ENCODE assay signal across 1 cellular context in the genomic region with DNA sequence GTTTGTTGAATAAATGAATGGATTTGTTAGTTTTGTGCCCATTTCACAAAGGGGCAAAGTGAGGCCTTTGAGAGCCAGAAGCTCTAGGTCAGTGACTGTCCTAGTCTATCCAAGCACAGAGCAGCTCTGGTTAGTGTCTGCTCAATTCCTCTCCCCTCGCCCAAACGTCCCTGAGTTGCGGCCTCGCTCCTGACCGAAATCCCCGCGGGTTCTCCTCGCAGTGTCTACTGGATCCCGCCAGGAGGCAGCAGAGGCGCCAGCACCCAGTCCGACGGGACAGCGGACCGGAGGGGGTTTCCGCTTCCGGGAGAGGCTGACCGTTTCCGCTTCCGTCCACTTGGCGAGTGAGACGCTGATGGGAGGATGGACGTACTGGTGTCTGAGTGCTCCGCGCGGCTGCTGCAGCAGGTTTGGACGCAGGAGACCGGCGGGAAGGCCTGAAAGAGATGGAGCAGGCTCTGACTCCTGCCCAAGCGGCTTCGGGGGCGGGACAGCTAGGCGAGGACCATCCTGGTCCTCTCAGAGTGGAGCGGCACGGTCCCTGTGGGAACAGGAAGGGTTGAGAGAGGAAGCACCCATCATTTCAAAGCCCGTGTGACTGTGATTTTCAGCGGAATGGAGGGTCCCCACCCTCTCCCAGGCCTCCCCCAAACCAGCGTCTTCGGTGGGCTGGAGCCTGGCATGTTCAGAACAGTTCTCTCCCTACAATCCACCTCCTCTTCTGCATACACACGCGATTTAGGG.
TF ChIP-seq lines count a peak whose summit lies in the region.

A gene (plus strand): TSS at position 336 of the 744 bp plus-strand sequence. CDS start 28 bp downstream, at position 364.

TF ChIP-seq in K562, 482 proteins besides CTCF, POLR2A, EP300 and RAD21 (continued from another document and continues in another):
- TF ChIP-seq, protein P1, sequence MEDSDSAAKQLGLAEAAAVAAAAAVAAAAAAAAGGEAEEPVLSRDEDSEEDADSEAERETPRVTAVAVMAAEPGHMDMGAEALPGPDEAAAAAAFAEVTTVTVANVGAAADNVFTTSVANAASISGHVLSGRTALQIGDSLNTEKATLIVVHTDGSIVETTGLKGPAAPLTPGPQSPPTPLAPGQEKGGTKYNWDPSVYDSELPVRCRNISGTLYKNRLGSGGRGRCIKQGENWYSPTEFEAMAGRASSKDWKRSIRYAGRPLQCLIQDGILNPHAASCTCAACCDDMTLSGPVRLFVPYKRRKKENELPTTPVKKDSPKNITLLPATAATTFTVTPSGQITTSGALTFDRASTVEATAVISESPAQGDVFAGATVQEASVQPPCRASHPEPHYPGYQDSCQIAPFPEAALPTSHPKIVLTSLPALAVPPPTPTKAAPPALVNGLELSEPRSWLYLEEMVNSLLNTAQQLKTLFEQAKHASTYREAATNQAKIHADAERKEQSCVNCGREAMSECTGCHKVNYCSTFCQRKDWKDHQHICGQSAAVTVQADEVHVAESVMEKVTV (CRISPR knock-in tag; IDR thresholded peaks at IDR 0.05) = peak; percentile 35; the same call in 1 of the 2 replicates
- TF ChIP-seq ARHGAP35 (IDR thresholded peaks at IDR 0.05; ENCODE audit: partially characterized antibody) = no peak
- TF ChIP-seq, protein P2, sequence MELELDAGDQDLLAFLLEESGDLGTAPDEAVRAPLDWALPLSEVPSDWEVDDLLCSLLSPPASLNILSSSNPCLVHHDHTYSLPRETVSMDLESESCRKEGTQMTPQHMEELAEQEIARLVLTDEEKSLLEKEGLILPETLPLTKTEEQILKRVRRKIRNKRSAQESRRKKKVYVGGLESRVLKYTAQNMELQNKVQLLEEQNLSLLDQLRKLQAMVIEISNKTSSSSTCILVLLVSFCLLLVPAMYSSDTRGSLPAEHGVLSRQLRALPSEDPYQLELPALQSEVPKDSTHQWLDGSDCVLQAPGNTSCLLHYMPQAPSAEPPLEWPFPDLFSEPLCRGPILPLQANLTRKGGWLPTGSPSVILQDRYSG (tag; conservative IDR thresholded peaks at IDR 0.05; ENCODE audit: low read depth) = no peak
- TF ChIP-seq SMAD1 (IDR thresholded peaks at IDR 0.05; ENCODE audit: low read depth, low read length, partially characterized antibody) = peak; percentile 67
- TF ChIP-seq GATAD2A (IDR thresholded peaks at IDR 0.05) = no peak
- TF ChIP-seq ZNF584 (CRISPR knock-in tag; IDR thresholded peaks at IDR 0.05; ENCODE audit: low read depth) = no peak
- peak in 1 of 2 experiments; percentile 99; a peak in 2 of 4 replicates for TF ChIP-seq KDM4B (IDR thresholded peaks at IDR 0.05; ENCODE audit: borderline replicate concordance in 2 of 2, low read depth in 1 of 2)
- TF ChIP-seq MXI1 (IDR thresholded peaks at IDR 0.05; ENCODE audit: low read depth, low read length) = no peak
- peak; percentile 43 for TF ChIP-seq CHD1 (IDR thresholded peaks at IDR 0.05; ENCODE audit: low read length)
- peak; percentile 99 for TF ChIP-seq GABPB1 (CRISPR knock-in tag; IDR thresholded peaks at IDR 0.05)
- peak; percentile 85 for TF ChIP-seq HCFC1 (IDR thresholded peaks at IDR 0.05; ENCODE audit: low read depth, low read length)
- TF ChIP-seq RBM22 (IDR thresholded peaks at IDR 0.05; ENCODE audit: low read depth, low read length, poor library complexity, severe bottlenecking) = no peak
- TF ChIP-seq ZBTB7A (IDR thresholded peaks at IDR 0.05; ENCODE audit: borderline replicate concordance, control insufficient read depth, low read depth, low read length) = no peak; the same call in 1 of the 2 replicates
- TF ChIP-seq HDAC1 (IDR thresholded peaks at IDR 0.05) = peak in 1 of 2 experiments; percentile 88; a peak in 2 of 4 replicates
- TF ChIP-seq, protein P3, sequence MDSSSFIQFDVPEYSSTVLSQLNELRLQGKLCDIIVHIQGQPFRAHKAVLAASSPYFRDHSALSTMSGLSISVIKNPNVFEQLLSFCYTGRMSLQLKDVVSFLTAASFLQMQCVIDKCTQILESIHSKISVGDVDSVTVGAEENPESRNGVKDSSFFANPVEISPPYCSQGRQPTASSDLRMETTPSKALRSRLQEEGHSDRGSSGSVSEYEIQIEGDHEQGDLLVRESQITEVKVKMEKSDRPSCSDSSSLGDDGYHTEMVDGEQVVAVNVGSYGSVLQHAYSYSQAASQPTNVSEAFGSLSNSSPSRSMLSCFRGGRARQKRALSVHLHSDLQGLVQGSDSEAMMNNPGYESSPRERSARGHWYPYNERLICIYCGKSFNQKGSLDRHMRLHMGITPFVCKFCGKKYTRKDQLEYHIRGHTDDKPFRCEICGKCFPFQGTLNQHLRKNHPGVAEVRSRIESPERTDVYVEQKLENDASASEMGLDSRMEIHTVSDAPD (CRISPR knock-in tag; IDR thresholded peaks at IDR 0.05) = no peak
- TF ChIP-seq ETV6 (IDR thresholded peaks at IDR 0.05; ENCODE audit: borderline replicate concordance in 1 of 2, low read depth in 2 of 2, low read length in 1 of 2) = peak in 1 of 2 experiments; percentile 33; a peak in 2 of 4 replicates
- TF ChIP-seq ETV6 (CRISPR knock-in tag; IDR thresholded peaks at IDR 0.05; ENCODE audit: borderline replicate concordance) = no peak
- peak; percentile 84 for TF ChIP-seq DIDO1 (tag; IDR thresholded peaks at IDR 0.05; ENCODE audit: low read depth)
- TF ChIP-seq MCM7 (IDR thresholded peaks at IDR 0.05) = no peak
- TF ChIP-seq, protein P4, sequence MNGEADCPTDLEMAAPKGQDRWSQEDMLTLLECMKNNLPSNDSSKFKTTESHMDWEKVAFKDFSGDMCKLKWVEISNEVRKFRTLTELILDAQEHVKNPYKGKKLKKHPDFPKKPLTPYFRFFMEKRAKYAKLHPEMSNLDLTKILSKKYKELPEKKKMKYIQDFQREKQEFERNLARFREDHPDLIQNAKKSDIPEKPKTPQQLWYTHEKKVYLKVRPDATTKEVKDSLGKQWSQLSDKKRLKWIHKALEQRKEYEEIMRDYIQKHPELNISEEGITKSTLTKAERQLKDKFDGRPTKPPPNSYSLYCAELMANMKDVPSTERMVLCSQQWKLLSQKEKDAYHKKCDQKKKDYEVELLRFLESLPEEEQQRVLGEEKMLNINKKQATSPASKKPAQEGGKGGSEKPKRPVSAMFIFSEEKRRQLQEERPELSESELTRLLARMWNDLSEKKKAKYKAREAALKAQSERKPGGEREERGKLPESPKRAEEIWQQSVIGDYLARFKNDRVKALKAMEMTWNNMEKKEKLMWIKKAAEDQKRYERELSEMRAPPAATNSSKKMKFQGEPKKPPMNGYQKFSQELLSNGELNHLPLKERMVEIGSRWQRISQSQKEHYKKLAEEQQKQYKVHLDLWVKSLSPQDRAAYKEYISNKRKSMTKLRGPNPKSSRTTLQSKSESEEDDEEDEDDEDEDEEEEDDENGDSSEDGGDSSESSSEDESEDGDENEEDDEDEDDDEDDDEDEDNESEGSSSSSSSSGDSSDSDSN (IDR thresholded peaks at IDR 0.05; ENCODE audit: borderline replicate concordance in 1 of 2, low read depth in 2 of 2, low read length in 2 of 2) = 0 out of 4 replicates have a peak, but pooled peaks of 1 of the 2 experiments have one; percentile 43
- TF ChIP-seq LARP7 (IDR thresholded peaks at IDR 0.05) = 0 out of 2 replicates have a peak, but pooled peaks have one; percentile 56
- TF ChIP-seq EZH2 (IDR thresholded peaks at IDR 0.05; ENCODE audit: borderline replicate concordance, low read depth, low read length) = no peak
- TF ChIP-seq ZNF12 (CRISPR knock-in tag; IDR thresholded peaks at IDR 0.05) = no peak
- peak; percentile 81 for TF ChIP-seq SAP30 (IDR thresholded peaks at IDR 0.05; ENCODE audit: borderline replicate concordance, insufficient read depth, low read depth, low read length, poor library complexity, severe bottlenecking)
- TF ChIP-seq EWSR1 (IDR thresholded peaks at IDR 0.05; ENCODE audit: borderline replicate concordance, low read depth, partially characterized antibody) = no peak
- no peak for TF ChIP-seq MCM3 (IDR thresholded peaks at IDR 0.05)
- no peak for TF ChIP-seq PTBP1 (IDR thresholded peaks at IDR 0.05; ENCODE audit: low read depth, low read length)
- TF ChIP-seq, protein P5, sequence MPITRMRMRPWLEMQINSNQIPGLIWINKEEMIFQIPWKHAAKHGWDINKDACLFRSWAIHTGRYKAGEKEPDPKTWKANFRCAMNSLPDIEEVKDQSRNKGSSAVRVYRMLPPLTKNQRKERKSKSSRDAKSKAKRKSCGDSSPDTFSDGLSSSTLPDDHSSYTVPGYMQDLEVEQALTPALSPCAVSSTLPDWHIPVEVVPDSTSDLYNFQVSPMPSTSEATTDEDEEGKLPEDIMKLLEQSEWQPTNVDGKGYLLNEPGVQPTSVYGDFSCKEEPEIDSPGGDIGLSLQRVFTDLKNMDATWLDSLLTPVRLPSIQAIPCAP (CRISPR knock-in tag; IDR thresholded peaks at IDR 0.05; ENCODE audit: borderline replicate concordance) = no peak
- no peak; the same call in 1 of the 2 replicates for TF ChIP-seq KAT7 (CRISPR knock-in tag; IDR thresholded peaks at IDR 0.05; ENCODE audit: borderline replicate concordance)
- TF ChIP-seq, protein P6, sequence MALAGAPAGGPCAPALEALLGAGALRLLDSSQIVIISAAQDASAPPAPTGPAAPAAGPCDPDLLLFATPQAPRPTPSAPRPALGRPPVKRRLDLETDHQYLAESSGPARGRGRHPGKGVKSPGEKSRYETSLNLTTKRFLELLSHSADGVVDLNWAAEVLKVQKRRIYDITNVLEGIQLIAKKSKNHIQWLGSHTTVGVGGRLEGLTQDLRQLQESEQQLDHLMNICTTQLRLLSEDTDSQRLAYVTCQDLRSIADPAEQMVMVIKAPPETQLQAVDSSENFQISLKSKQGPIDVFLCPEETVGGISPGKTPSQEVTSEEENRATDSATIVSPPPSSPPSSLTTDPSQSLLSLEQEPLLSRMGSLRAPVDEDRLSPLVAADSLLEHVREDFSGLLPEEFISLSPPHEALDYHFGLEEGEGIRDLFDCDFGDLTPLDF (CRISPR knock-in tag; IDR thresholded peaks at IDR 0.05) = no peak
- TF ChIP-seq CCAR2 (IDR thresholded peaks at IDR 0.05; ENCODE audit: low read depth, low read length) = no peak
- TF ChIP-seq SOX6 (IDR thresholded peaks at IDR 0.05) = peak; percentile 44; the same call in 1 of the 2 replicates
- no peak for TF ChIP-seq HDGF (IDR thresholded peaks at IDR 0.05)
- TF ChIP-seq KDM1A (IDR thresholded peaks at IDR 0.05) = no peak
- TF ChIP-seq, protein P7, sequence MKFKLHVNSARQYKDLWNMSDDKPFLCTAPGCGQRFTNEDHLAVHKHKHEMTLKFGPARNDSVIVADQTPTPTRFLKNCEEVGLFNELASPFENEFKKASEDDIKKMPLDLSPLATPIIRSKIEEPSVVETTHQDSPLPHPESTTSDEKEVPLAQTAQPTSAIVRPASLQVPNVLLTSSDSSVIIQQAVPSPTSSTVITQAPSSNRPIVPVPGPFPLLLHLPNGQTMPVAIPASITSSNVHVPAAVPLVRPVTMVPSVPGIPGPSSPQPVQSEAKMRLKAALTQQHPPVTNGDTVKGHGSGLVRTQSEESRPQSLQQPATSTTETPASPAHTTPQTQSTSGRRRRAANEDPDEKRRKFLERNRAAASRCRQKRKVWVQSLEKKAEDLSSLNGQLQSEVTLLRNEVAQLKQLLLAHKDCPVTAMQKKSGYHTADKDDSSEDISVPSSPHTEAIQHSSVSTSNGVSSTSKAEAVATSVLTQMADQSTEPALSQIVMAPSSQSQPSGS (CRISPR knock-in tag; IDR thresholded peaks at IDR 0.05) = no peak
- TF ChIP-seq ZNF134 (CRISPR knock-in tag; conservative IDR thresholded peaks at IDR 0.05) = no peak
- TF ChIP-seq PYGO2 (tag; IDR thresholded peaks at IDR 0.05) = no peak
- no peak for TF ChIP-seq HNRNPL (IDR thresholded peaks at IDR 0.05; ENCODE audit: low read depth, low read length)
- TF ChIP-seq, protein P8, sequence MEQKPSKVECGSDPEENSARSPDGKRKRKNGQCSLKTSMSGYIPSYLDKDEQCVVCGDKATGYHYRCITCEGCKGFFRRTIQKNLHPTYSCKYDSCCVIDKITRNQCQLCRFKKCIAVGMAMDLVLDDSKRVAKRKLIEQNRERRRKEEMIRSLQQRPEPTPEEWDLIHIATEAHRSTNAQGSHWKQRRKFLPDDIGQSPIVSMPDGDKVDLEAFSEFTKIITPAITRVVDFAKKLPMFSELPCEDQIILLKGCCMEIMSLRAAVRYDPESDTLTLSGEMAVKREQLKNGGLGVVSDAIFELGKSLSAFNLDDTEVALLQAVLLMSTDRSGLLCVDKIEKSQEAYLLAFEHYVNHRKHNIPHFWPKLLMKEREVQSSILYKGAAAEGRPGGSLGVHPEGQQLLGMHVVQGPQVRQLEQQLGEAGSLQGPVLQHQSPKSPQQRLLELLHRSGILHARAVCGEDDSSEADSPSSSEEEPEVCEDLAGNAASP (IDR thresholded peaks at IDR 0.05) = no peak
- TF ChIP-seq, protein P9, sequence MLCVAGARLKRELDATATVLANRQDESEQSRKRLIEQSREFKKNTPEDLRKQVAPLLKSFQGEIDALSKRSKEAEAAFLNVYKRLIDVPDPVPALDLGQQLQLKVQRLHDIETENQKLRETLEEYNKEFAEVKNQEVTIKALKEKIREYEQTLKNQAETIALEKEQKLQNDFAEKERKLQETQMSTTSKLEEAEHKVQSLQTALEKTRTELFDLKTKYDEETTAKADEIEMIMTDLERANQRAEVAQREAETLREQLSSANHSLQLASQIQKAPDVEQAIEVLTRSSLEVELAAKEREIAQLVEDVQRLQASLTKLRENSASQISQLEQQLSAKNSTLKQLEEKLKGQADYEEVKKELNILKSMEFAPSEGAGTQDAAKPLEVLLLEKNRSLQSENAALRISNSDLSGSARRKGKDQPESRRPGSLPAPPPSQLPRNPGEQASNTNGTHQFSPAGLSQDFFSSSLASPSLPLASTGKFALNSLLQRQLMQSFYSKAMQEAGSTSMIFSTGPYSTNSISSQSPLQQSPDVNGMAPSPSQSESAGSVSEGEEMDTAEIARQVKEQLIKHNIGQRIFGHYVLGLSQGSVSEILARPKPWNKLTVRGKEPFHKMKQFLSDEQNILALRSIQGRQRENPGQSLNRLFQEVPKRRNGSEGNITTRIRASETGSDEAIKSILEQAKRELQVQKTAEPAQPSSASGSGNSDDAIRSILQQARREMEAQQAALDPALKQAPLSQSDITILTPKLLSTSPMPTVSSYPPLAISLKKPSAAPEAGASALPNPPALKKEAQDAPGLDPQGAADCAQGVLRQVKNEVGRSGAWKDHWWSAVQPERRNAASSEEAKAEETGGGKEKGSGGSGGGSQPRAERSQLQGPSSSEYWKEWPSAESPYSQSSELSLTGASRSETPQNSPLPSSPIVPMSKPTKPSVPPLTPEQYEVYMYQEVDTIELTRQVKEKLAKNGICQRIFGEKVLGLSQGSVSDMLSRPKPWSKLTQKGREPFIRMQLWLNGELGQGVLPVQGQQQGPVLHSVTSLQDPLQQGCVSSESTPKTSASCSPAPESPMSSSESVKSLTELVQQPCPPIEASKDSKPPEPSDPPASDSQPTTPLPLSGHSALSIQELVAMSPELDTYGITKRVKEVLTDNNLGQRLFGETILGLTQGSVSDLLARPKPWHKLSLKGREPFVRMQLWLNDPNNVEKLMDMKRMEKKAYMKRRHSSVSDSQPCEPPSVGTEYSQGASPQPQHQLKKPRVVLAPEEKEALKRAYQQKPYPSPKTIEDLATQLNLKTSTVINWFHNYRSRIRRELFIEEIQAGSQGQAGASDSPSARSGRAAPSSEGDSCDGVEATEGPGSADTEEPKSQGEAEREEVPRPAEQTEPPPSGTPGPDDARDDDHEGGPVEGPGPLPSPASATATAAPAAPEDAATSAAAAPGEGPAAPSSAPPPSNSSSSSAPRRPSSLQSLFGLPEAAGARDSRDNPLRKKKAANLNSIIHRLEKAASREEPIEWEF (CRISPR knock-in tag; IDR thresholded peaks at IDR 0.05) = no peak
- TF ChIP-seq ZNF384 (IDR thresholded peaks at IDR 0.05; ENCODE audit: low read depth, low read length) = no peak
